Comparison of ENCODE assay signal across 15 cellular contexts in the genomic region with DNA sequence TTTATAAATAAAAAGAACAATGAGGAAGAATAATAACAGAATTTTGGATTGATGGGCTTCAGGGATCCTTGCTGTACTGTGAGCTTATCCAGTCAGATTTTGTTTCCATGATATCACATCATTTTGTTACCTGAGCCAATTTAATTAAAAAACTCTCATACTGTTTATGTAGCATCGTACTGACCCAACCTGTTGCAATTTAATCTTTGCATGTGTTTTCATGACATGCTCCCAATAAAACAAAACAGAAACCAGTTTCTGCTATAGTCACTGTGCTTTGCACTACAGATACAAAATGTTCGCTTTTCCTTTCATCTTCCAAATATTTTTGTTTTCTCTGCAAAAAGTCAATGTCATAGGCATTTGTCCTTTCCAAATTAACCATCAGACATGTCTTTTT.
DNase-seq lines count a peak whose midpoint lies in the region; ATAC-seq, FAIRE-seq and TF ChIP-seq lines count a peak whose summit lies in the region.
"Had no signal": no experiment of that assay in that cellular context is flagged by ENCODE, and none has a peak within 500 bp of the region (broad histone marks: within the 10 kb centered on the region; RNA-seq: fewer than 3 reads in every experiment).

No MANE protein-coding gene starts in this region.

- H3K36me3 ChIP-seq in right lobe of liver (no peaks in the 10 kb centered on the region), HepG2 (replicated peaks in 1 of 2; ENCODE audit: control insufficient read depth in 1 of 2, insufficient read depth in 2 of 2, low read length in 2 of 2) (peaks cover 7 to 46% of the 10 kb centered on the region in 2 experiments; a peak in 4 of 5 replicates), ascending aorta (no peaks in the 10 kb centered on the region), adrenal gland (replicated peaks in 1 of 2) (no peaks in the 10 kb centered on the region)

- H3K27me3 ChIP-seq in right lobe of liver (no peaks in the 10 kb centered on the region), HepG2 (ENCODE audit: control insufficient read depth in 1 of 2, insufficient read depth in 2 of 2, low read length in 2 of 2) (no peaks in the 10 kb centered on the region), ascending aorta (no peaks in the 10 kb centered on the region), adrenal gland (no peaks in the 10 kb centered on the region)
- H3K27me3 ChIP-seq: BLaER1 treated with 17β-estradiol and CSF1 and Interleukin-3, amounts not matched to agents 10 nM and 100 nM had no signal

- POLR2A ChIA-PET in HepG2 (lab: Yijun Ruan, JAX) = no interaction called here

- DNase-seq in right lobe of liver = no peak
- no peak for DNase-seq in HepG2 (ENCODE audit: low spot score)
- peak; percentile 33 for DNase-seq in NCI-H748 treated with DMSO at 0.1 percent for 48 hours (lab: John Stamatoyannopoulos, UW)
- no peak for DNase-seq in ascending aorta (ENCODE audit: low spot score in 2 of 2)
- no peak for DNase-seq in iPS-NIHi7 (ENCODE audit: extremely low spot score)
- DNase-seq in T1000 (lab: John Stamatoyannopoulos, UW) = no peak
- no peak for DNase-seq in adrenal gland
- DNase-seq: Calu3; CD8-positive, alpha-beta T cell; DND-41; H7; MM.1S; NCI-H510A treated with DMSO at 0.1 percent for 48 hours had no signal

- no peak for TF ChIP-seq RAD21 in HepG2 (CRISPR knock-in tag; IDR thresholded peaks at IDR 0.05)

- H3K9me3 ChIP-seq in right lobe of liver (no peaks in the 10 kb centered on the region), HepG2 (ENCODE audit: low read length) (no peaks in the 10 kb centered on the region), ascending aorta (no peaks in the 10 kb centered on the region), adrenal gland (replicated peaks in 1 of 3) (no peaks in the 10 kb centered on the region)

- intact Hi-C loops in right lobe of liver (cut with DNase I) = no loop called here
- intact Hi-C loops in HepG2 (cut with micrococcal nuclease; ENCODE audit: unreplicated experiment) = no loop called here
- intact Hi-C loops in ascending aorta (cut with DNase I) = no loop called here
- intact Hi-C loops in adrenal gland (cut with DNase I) = no loop called here

- CTCF ChIA-PET in HepG2 (lab: Yijun Ruan, JAX; ENCODE audit: low intra/inter-chr PET ratio, low total read pairs) = no interaction called here

- ATAC-seq in right lobe of liver = peak; percentile 27 to 76 (median 54)
- no peak for ATAC-seq in HepG2
- ATAC-seq: CD8-positive, alpha-beta T cell had no signal

- no peak for TF ChIP-seq EP300 in HepG2 (IDR thresholded peaks at IDR 0.05; ENCODE audit: low read depth in 2 of 2, low read length in 2 of 2)
- no peak for TF ChIP-seq EP300 in HepG2 (CRISPR knock-in tag; IDR thresholded peaks at IDR 0.05; ENCODE audit: borderline replicate concordance)

- WGBS in right lobe of liver (ENCODE audit: insufficient coverage, low coverage, low lambda C conversion rate, missing lambda C conversion rate) = 43% methylated on average over 2 of the region's 2 CpGs
- 96% methylated on average over 2 of the region's 2 CpGs for WGBS in HepG2 (ENCODE audit: low lambda C conversion rate)
- WGBS in adrenal gland, 4 donors = 37 to 61% (median 55%) methylated on average over 2 of the region's 2 CpGs

- peaks cover 94% of the 10 kb centered on the region for H3K79me2 ChIP-seq in HepG2 (ENCODE audit: insufficient read depth, low read length)

- no peaks in the 10 kb centered on the region for H3K4me1 ChIP-seq in right lobe of liver
- peaks cover 66% of the 10 kb centered on the region for H3K4me1 ChIP-seq in HepG2 (ENCODE audit: insufficient read depth, low read length)
- H3K4me1 ChIP-seq in ascending aorta = no peaks in the 10 kb centered on the region
- H3K4me1 ChIP-seq in adrenal gland (replicated peaks in 1 of 2) = no peaks in the 10 kb centered on the region

- FAIRE-seq in HepG2 (lab: Jason Lieb, UNC) (no peak), islet of Langerhans (lab: Jason Lieb, UNC) (peak; percentile 65)

- H2AFZ ChIP-seq in HepG2 (ENCODE audit: low read length) = no peak overlapping the region

- H4K20me1 ChIP-seq in HepG2 (ENCODE audit: insufficient read depth, low read length) = peaks cover 55% of the 10 kb centered on the region

- TF ChIP-seq POLR2A in right lobe of liver (IDR thresholded peaks at IDR 0.05) (no peak), HepG2 (IDR thresholded peaks at IDR 0.05; ENCODE audit: insufficient read depth in 1 of 2, low read depth in 2 of 2, low read length in 2 of 2) (no peak), adrenal gland (IDR thresholded peaks at IDR 0.05) (no peak)

- H3K4me3 ChIP-seq in right lobe of liver (no peak overlapping the region), HepG2 (replicated peaks in 1 of 3; ENCODE audit: insufficient read depth in 1 of 3, low read depth in 2 of 3, low read length in 3 of 3) (no peak overlapping the region), ascending aorta (no peak overlapping the region), adrenal gland (no peak overlapping the region)
- H3K4me3 ChIP-seq: BLaER1 treated with 17β-estradiol and CSF1 and Interleukin-3, amounts not matched to agents 10 nM and 100 nM had no signal

- no peak overlapping the region for H3K4me2 ChIP-seq in HepG2 (ENCODE audit: low read depth, low read length)

- no peak overlapping the region for H3K9ac ChIP-seq in HepG2 (ENCODE audit: insufficient read depth, low read depth, low read length)
- H3K9ac ChIP-seq: BLaER1 treated with 17β-estradiol and CSF1 and Interleukin-3, amounts not matched to agents 10 nM and 100 nM had no signal

- TF ChIP-seq CTCF in right lobe of liver (IDR thresholded peaks at IDR 0.05) = no peak
- no peak for TF ChIP-seq CTCF in HepG2 (CRISPR knock-in tag; IDR thresholded peaks at IDR 0.05)
- no peak for TF ChIP-seq CTCF in ascending aorta (IDR thresholded peaks at IDR 0.05)
- no peak for TF ChIP-seq CTCF in adrenal gland (IDR thresholded peaks at IDR 0.05)

- in situ Hi-C loops in HepG2 (cut with HindIII; ENCODE audit: extremely low pct_ligation_motif_present, low pct_unique_long_range_greater_than_20kb) = no loop called here

- H3K27ac ChIP-seq in right lobe of liver (no peak overlapping the region), HepG2 (ENCODE audit: extremely low read length, insufficient read depth, low read length) (no peak overlapping the region), ascending aorta (no peak overlapping the region), adrenal gland (no peak overlapping the region)
- H3K27ac ChIP-seq: BLaER1 treated with 17β-estradiol and CSF1 and Interleukin-3, amounts not matched to agents 10 nM and 100 nM had no signal

- no TSS peak for BruUV-seq in HepG2 (replicated peaks; lab: Mats Ljungman, UMichigan)

TF ChIP-seq in HepG2, 621 proteins besides CTCF, POLR2A, EP300 and RAD21:
- no peak for TF ChIP-seq ARNTL (CRISPR knock-in tag; IDR thresholded peaks at IDR 0.05)
- TF ChIP-seq ZNF883 (CRISPR knock-in tag; IDR thresholded peaks at IDR 0.05; ENCODE audit: not compliant biosample characterization) = no peak
- no peak for TF ChIP-seq HNRNPL (IDR thresholded peaks at IDR 0.05; ENCODE audit: low read depth, low read length)
- TF ChIP-seq PRMT3 (CRISPR knock-in tag; IDR thresholded peaks at IDR 0.05; ENCODE audit: borderline replicate concordance, low read depth) = no peak
- no peak for TF ChIP-seq ZNF234 (CRISPR knock-in tag; conservative IDR thresholded peaks at IDR 0.05)
- TF ChIP-seq TOE1 (CRISPR knock-in tag; IDR thresholded peaks at IDR 0.05) = no peak
- no peak for TF ChIP-seq DPF2 (CRISPR knock-in tag; IDR thresholded peaks at IDR 0.05; ENCODE audit: borderline replicate concordance, low read depth)
- TF ChIP-seq SMAD9 (CRISPR knock-in tag; IDR thresholded peaks at IDR 0.05) = no peak
- no peak for TF ChIP-seq ZNF879 (CRISPR knock-in tag; IDR thresholded peaks at IDR 0.05)
- TF ChIP-seq, protein P1, sequence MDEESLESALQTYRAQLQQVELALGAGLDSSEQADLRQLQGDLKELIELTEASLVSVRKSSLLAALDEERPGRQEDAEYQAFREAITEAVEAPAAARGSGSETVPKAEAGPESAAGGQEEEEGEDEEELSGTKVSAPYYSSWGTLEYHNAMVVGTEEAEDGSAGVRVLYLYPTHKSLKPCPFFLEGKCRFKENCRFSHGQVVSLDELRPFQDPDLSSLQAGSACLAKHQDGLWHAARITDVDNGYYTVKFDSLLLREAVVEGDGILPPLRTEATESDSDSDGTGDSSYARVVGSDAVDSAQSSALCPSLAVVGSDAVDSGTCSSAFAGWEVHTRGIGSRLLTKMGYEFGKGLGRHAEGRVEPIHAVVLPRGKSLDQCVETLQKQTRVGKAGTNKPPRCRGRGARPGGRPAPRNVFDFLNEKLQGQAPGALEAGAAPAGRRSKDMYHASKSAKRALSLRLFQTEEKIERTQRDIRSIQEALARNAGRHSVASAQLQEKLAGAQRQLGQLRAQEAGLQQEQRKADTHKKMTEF (CRISPR knock-in tag; IDR thresholded peaks at IDR 0.05) = no peak
- TF ChIP-seq, protein P2, sequence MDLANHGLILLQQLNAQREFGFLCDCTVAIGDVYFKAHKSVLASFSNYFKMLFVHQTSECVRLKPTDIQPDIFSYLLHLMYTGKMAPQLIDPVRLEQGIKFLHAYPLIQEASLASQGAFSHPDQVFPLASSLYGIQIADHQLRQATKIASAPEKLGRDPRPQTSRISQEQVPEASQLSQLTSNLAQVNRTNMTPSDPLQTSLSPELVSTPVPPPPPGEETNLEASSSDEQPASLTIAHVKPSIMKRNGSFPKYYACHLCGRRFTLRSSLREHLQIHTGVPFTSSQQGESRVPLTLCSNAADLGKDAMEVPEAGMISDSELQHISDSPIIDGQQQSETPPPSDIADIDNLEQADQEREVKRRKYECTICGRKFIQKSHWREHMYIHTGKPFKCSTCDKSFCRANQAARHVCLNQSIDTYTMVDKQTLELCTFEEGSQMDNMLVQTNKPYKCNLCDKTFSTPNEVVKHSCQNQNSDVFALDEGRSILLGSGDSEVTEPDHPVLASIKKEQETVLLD (CRISPR knock-in tag; IDR thresholded peaks at IDR 0.05; ENCODE audit: low read depth) = no peak
- no peak for TF ChIP-seq MEIS1 (CRISPR knock-in tag; IDR thresholded peaks at IDR 0.05; ENCODE audit: borderline replicate concordance)
